ENCODE assay signal across 8 cellular contexts in genomic region chr11:118194835-118195627, GRCh38. TPM values are rescaled to one million over a fixed set of nuclear protein-coding genes. Genes with fewer than 3 reads are reported as not detected.
A peak's percentile ranks its signal among the peaks of the same experiment; 100 is the strongest.
DNase-seq lines count a peak whose midpoint lies in the region; ATAC-seq and TF ChIP-seq lines count a peak whose summit lies in the region.

No MANE protein-coding gene starts in this region.

- H3K36me3 ChIP-seq in Panc1 (ENCODE audit: control insufficient read depth, insufficient read depth, low read length): no peaks in the 10 kb centered on the region

- TF ChIP-seq CTCF in Panc1 (IDR thresholded peaks at IDR 0.05): no peak
- no peak for TF ChIP-seq CTCF in foreskin fibroblast (IDR thresholded peaks at IDR 0.05; ENCODE audit: low read depth, low read length)

- no peak overlapping the region for H3K27ac ChIP-seq in Panc1 (ENCODE audit: low read length)

- intact Hi-C loops in Panc1 (cut with micrococcal nuclease; ENCODE audit: unreplicated experiment) (loop anchor here (10.0 kb wide), 1 partner anchor 290 kb away; no protein-coding TSS in a partner anchor), posterior cingulate gyrus (cut with DNase I) (loop anchor here (2.0 to 5.0 kb wide), 2 partner anchors 14 to 292 kb away; no protein-coding TSS in a partner anchor)

- DNase-seq in ELR (ENCODE audit: low read depth) (peak; percentile 42), Panc1 (ENCODE audit: low read depth, low spot score) (no peak), foreskin fibroblast (peak; percentile 81 to 92), posterior cingulate gyrus (peak; percentile 45 to 94 (median 72)), NCI-H1694 (lab: John Stamatoyannopoulos, UW) (no peak), MV-4-11 (lab: John Stamatoyannopoulos, UW) (no peak)

- ATAC-seq in Panc1 (peak; percentile 20; the same call in 1 of the 2 replicates), HG03354 (IDR thresholded peaks at IDR 0.05; ENCODE audit: poor library complexity, severe bottlenecking, unreplicated experiment) (no peak), HG02852 (IDR thresholded peaks at IDR 0.05; ENCODE audit: unreplicated experiment) (no peak)

- H3K27me3 ChIP-seq in Panc1 (ENCODE audit: control insufficient read depth, insufficient read depth, low read length): 0 out of 2 replicates have a peak, but pooled peaks cover 3% of the 10 kb centered on the region

- CTCF ChIA-PET in Panc1 (lab: Charles Lee): interaction anchor here (0.7 kb wide), 1 partner anchor 135 kb away, joined by 10 read pairs; no protein-coding TSS in a partner anchor

- 0 out of 2 replicates have a peak, but pooled peaks cover 3% of the 10 kb centered on the region for H3K4me1 ChIP-seq in Panc1 (ENCODE audit: control insufficient read depth, insufficient read depth, low read length)

- H3K4me3 ChIP-seq in Panc1 (ENCODE audit: low read depth in 2 of 2, low read length in 2 of 2): no peak overlapping the region
- no peak overlapping the region for H3K4me3 ChIP-seq in foreskin fibroblast (ENCODE audit: low read depth in 1 of 2, low read length in 2 of 2)

- POLR2A ChIA-PET in Panc1 (lab: Charles Lee): interaction anchor here (0.6 to 0.7 kb wide), 2 partner anchors 16 to 214 kb away, joined by 3 to 4 read pairs; no protein-coding TSS in a partner anchor

- no peaks in the 10 kb centered on the region for H3K9me3 ChIP-seq in Panc1 (ENCODE audit: control insufficient read depth, insufficient read depth, low read depth, low read length)

- in situ Hi-C loops in Panc1 (cut with HindIII; ENCODE audit: low pct_unique_long_range_greater_than_20kb, low sequenced_read_pairs): no loop called here

- no TSS peak for BruUV-seq in Panc1 (replicated peaks; lab: Mats Ljungman, UMichigan)

RNA-seq across cellular contexts. Expression of gene SCN2B, which starts 18.6 kb away (rescaled TPM):
- not detected for total RNA-seq in Panc1 (2021; ENCODE audit: unreplicated experiment)
- not detected for polyA plus RNA-seq in Panc1 (2012; ENCODE audit: insufficient read length)

RNA-seq across cellular contexts. Expression of gene JAML, which starts 29.8 kb away (rescaled TPM):
- total RNA-seq in Panc1 (2021; ENCODE audit: unreplicated experiment): 0.39 TPM
- not detected for polyA plus RNA-seq in Panc1 (2012; ENCODE audit: insufficient read length)

RNA-seq across cellular contexts. Expression of gene SCN4B, which starts 42.4 kb away (rescaled TPM):
- total RNA-seq in Panc1 (2021; ENCODE audit: unreplicated experiment): 0.33 TPM
- not detected for polyA plus RNA-seq in Panc1 (2012; ENCODE audit: insufficient read length)

RNA-seq across cellular contexts. Expression of gene MPZL3, which starts 57.1 kb away (rescaled TPM):
- total RNA-seq in Panc1 (2021; ENCODE audit: unreplicated experiment): 1.0 TPM
- polyA plus RNA-seq in Panc1 (2012; ENCODE audit: insufficient read length): 0.38 TPM

Comparison
In these comparisons a context has a peak if more than half of its experiments do, and no peak if none do; other contexts are left out.
1. DNase-seq: peak in ELR (single experiment), foreskin fibroblast (2 of 2) and posterior cingulate gyrus (10 of 10); none in Panc1 (single experiment), NCI-H1694 (single experiment) and MV-4-11 (single experiment).